1 cellular context compared by ENCODE assay signal in genomic region chr1:248834343-248834940, GRCh38.
TF ChIP-seq lines count a peak whose summit lies in the region.

No MANE protein-coding gene starts in this region.

TF ChIP-seq in K562, 482 proteins besides CTCF, POLR2A, EP300 and RAD21 (continued from another document):
- TF ChIP-seq HMBOX1 (IDR thresholded peaks at IDR 0.05): 0 out of 2 replicates have a peak, but pooled peaks have one; percentile 59
- no peak for TF ChIP-seq TRIM28 (IDR thresholded peaks at IDR 0.05)
- TF ChIP-seq SMAD4 (CRISPR knock-in tag; conservative IDR thresholded peaks at IDR 0.05): 0 out of 2 replicates have a peak, but pooled peaks have one; percentile 24
- 0 out of 2 replicates have a peak, but pooled peaks have one; percentile 8 for TF ChIP-seq MIER1 (IDR thresholded peaks at IDR 0.05; ENCODE audit: low read depth)
- TF ChIP-seq THRAP3 (IDR thresholded peaks at IDR 0.05; ENCODE audit: borderline replicate concordance): 0 out of 2 replicates have a peak, but pooled peaks have one; percentile 64
- TF ChIP-seq ZNF668 (CRISPR knock-in tag; IDR thresholded peaks at IDR 0.05): peak; percentile 76; the same call in 1 of the 2 replicates
TF ChIP-seq in K562: peak in this region for 29.
